ENCODE assay signal across 25 cellular contexts in genomic region chr16:15808071-15808470, GRCh38. TPM values are rescaled to one million over a fixed set of nuclear protein-coding genes. Genes with fewer than 3 reads are reported as not detected.
DNase-seq lines count a peak whose midpoint lies in the region; ATAC-seq and TF ChIP-seq lines count a peak whose summit lies in the region.
"Had no signal": no experiment of that assay in that cellular context is flagged by ENCODE, and none has a peak within 500 bp of the region (broad histone marks: within the 10 kb centered on the region; RNA-seq: fewer than 3 reads in every experiment).

No MANE protein-coding gene starts in this region.

- H3K9me3 ChIP-seq in ascending aorta (no peaks in the 10 kb centered on the region), esophagus muscularis mucosa (no peaks in the 10 kb centered on the region), psoas muscle (no peaks in the 10 kb centered on the region), uterus (no peaks in the 10 kb centered on the region)
- H3K9me3 ChIP-seq: HAP-1, SJSA1 had no signal

- 61% methylated on average over 6 of the region's 8 CpGs for WGBS in esophagus muscularis mucosa
- WGBS in psoas muscle, 3 donors = 83 to 85% (median 83%) methylated on average over 8 of the region's 8 CpGs

- H3K4me1 ChIP-seq in ascending aorta (peaks cover 40 to 84% of the 10 kb centered on the region in 2 donors), esophagus muscularis mucosa (peaks cover 10 to 100% (median 95%) of the 10 kb centered on the region in 4 donors), psoas muscle (peaks cover 7% of the 10 kb centered on the region), uterus (peaks cover 16 to 39% of the 10 kb centered on the region in 2 donors)
- H3K4me1 ChIP-seq: parathyroid adenoma had no signal

- TF ChIP-seq EP300 in esophagus muscularis mucosa (IDR thresholded peaks at IDR 0.05) = no peak

- no peak for ATAC-seq in psoas muscle
- ATAC-seq in GM19324 (IDR thresholded peaks at IDR 0.05; ENCODE audit: low FRiP score, unreplicated experiment) = no peak
- no peak for ATAC-seq in GM18870 (IDR thresholded peaks at IDR 0.05; ENCODE audit: unreplicated experiment)
- ATAC-seq: activated naive CD8-positive, alpha-beta T cell treated with anti-CD3 and anti-CD28 coated beads, Interleukin-2, amount 50 U/mL, for 24 hours; T-cell had no signal

- H3K27ac ChIP-seq in ascending aorta (peak overlapping the region; percentile 85 to 92), esophagus muscularis mucosa (replicated peaks in 1 of 4) (peak overlapping the region; percentile 75 to 95 (median 82)), psoas muscle (peak overlapping the region; percentile 16), uterus (peak overlapping the region; percentile 79 to 86)
- H3K27ac ChIP-seq: C4-2B, parathyroid adenoma, SJSA1 had no signal

- peak overlapping the region in 1 of 2 donors; percentile 2 for H3K4me3 ChIP-seq in ascending aorta
- H3K4me3 ChIP-seq in esophagus muscularis mucosa = peak overlapping the region in 3 of 4 donors; percentile 7 to 36 (median 25)
- H3K4me3 ChIP-seq in psoas muscle = no peak overlapping the region
- no peak overlapping the region for H3K4me3 ChIP-seq in uterus
- H3K4me3 ChIP-seq: HAP-1, SJSA1 had no signal

- intact Hi-C loops in ascending aorta (cut with DNase I) = no loop called here
- intact Hi-C loops in esophagus muscularis mucosa (cut with DNase I) = no loop called here
- intact Hi-C loops in psoas muscle (cut with DNase I) = no loop called here
- intact Hi-C loops in uterus (cut with DNase I; ENCODE audit: low total_unique reads) = no loop called here

- H3K36me3 ChIP-seq in ascending aorta (peaks cover 20 to 25% of the 10 kb centered on the region in 2 donors), esophagus muscularis mucosa (peaks cover 0 to 81% (median 36%) of the 10 kb centered on the region in 4 donors), psoas muscle (ENCODE audit: insufficient read depth in 1 of 2, low read depth in 1 of 2) (no peaks in the 10 kb centered on the region), uterus (no peaks in the 10 kb centered on the region)
- H3K36me3 ChIP-seq: HAP-1, SJSA1 had no signal

- TF ChIP-seq CTCF in ascending aorta (IDR thresholded peaks at IDR 0.05) (no peak), esophagus muscularis mucosa (IDR thresholded peaks at IDR 0.05) (no peak), psoas muscle (IDR thresholded peaks at IDR 0.05) (no peak), uterus (IDR thresholded peaks at IDR 0.05) (no peak)

- DNase-seq in ascending aorta (ENCODE audit: low spot score in 2 of 2) (no peak), esophagus muscularis mucosa (ENCODE audit: extremely low spot score) (no peak), psoas muscle (no peak), uterus (no peak), NCI-H345 (lab: John Stamatoyannopoulos, UW) (no peak)
- DNase-seq: activated CD4-positive, alpha-beta T cell treated with anti-CD3 and anti-CD28 coated beads for 48 hours; activated naive CD8-positive, alpha-beta T cell treated with anti-CD3 and anti-CD28 coated beads, Interleukin-2, amount 50 U/mL, for 24 hours; activated T-cell treated with anti-CD3 and anti-CD28 coated beads, Interleukin-2, amount 50 U/mL, for 1 hour; COR-L47; GDM1; mammary epithelial cell; NCI-H2107; NCI-H774; stimulated activated CD4-positive, alpha-beta T cell treated with anti-CD3 and anti-CD28 coated beads, Interleukin-12 subunit alpha, Interleukin-12 subunit beta, amount 100 ng/mL, for 4 hours; stimulated activated CD4-positive, alpha-beta T cell treated with anti-CD3 and anti-CD28 coated beads, Interleukin-2, amount 100 ng/mL, for 48 hours; T-cell had no signal

- TF ChIP-seq POLR2A in esophagus muscularis mucosa (IDR thresholded peaks at IDR 0.05; ENCODE audit: low read depth) (no peak), uterus (IDR thresholded peaks at IDR 0.05) (no peak)

- H3K27me3 ChIP-seq in ascending aorta (no peaks in the 10 kb centered on the region), esophagus muscularis mucosa (no peaks in the 10 kb centered on the region), psoas muscle (ENCODE audit: insufficient read depth in 3 of 3, low read length in 2 of 3) (no peaks in the 10 kb centered on the region), uterus (no peaks in the 10 kb centered on the region)
- H3K27me3 ChIP-seq: SJSA1 had no signal

RNA-seq across cellular contexts. Expression of gene MYH11, which starts 48.8 kb away (rescaled TPM):
- total RNA-seq in ascending aorta (694 TPM), esophagus muscularis mucosa (over 10,000 TPM in 3 of 4 donors, 1,000 to 10,000 TPM in 1; 9,583 to 20,476 (median 14,208) TPM), psoas muscle (10 to 100 TPM in 3 of 4 donors, 1 to 10 TPM in 1; 8.4 to 26.4 (median 15.2) TPM), uterus (1,000 to 10,000 TPM in 2 of 4 donors, 100 to 1,000 TPM in 2; 447 to 1,893 (median 822) TPM)
- polyA plus RNA-seq in psoas muscle = 10 to 100 TPM in 1 of 3 donors, 1 to 10 TPM in 2; 6.1 to 15.0 (median 8.0) TPM
- total RNA-seq: glomerular endothelial cell, RPMI7951 had no signal
- polyA plus RNA-seq: mammary epithelial cell, neural cell had no signal

Comparison
In these comparisons a context has a peak if more than half of its experiments do, and no peak if none do; other contexts are left out.
1. H3K27ac ChIP-seq: peak in every context shown above with its lines; median percentile 88 in ascending aorta; 82 in uterus; 82 in esophagus muscularis mucosa; 16 in psoas muscle.
2. H3K4me3 ChIP-seq: peak in esophagus muscularis mucosa (3 of 4); none in psoas muscle (single experiment) and uterus (0 of 2).
3. RNA of gene MYH11, which starts 48.8 kb away (total RNA-seq): 9,583 to 20,476 TPM in esophagus muscularis mucosa, 447 to 1,893 TPM in uterus and 694 TPM in ascending aorta (single experiment); 8.4 to 26.4 TPM in psoas muscle; every median in the first group is over 10 times any median in the second.